In genomic region chr9:97536480-97536879, GRCh38 we compare ENCODE assay signal across 21 cellular contexts. TPM values are rescaled to one million over a fixed set of nuclear protein-coding genes. Genes with fewer than 3 reads are reported as not detected.
A peak's percentile ranks its signal among the peaks of the same experiment; 100 is the strongest.
DNase-seq lines count a peak whose midpoint lies in the region; ATAC-seq and TF ChIP-seq lines count a peak whose summit lies in the region.
"Had no signal": no experiment of that assay in that cellular context is flagged by ENCODE, and none has a peak within 500 bp of the region (broad histone marks: within the 10 kb centered on the region; RNA-seq: fewer than 3 reads in every experiment).

No MANE protein-coding gene starts in this region.

- H3K27me3 ChIP-seq in right cardiac atrium (ENCODE audit: control insufficient read depth, insufficient read depth): no peaks in the 10 kb centered on the region
- no peaks in the 10 kb centered on the region for H3K27me3 ChIP-seq in sigmoid colon
- no peaks in the 10 kb centered on the region for H3K27me3 ChIP-seq in Karpas-422 (ENCODE audit: low read length)

- intact Hi-C loops in Right ventricle myocardium superior (cut with DNase I) (no loop called here), right cardiac atrium (cut with DNase I) (no loop called here), sigmoid colon (cut with DNase I) (no loop called here)

- H3K27ac ChIP-seq in right cardiac atrium (ENCODE audit: low read length): peak overlapping the region; percentile 27
- peak overlapping the region; percentile 9 to 65 (median 50) for H3K27ac ChIP-seq in sigmoid colon
- H3K27ac ChIP-seq in Karpas-422 (ENCODE audit: low read length): no peak overlapping the region
- H3K27ac ChIP-seq: PC-9 had no signal

- no peak for TF ChIP-seq CTCF in sigmoid colon (IDR thresholded peaks at IDR 0.05)
- TF ChIP-seq CTCF in HFFc6 (IDR thresholded peaks at IDR 0.05): no peak

- H3K4me2 ChIP-seq in Karpas-422 (ENCODE audit: low read depth, low read length, poor library complexity, severe bottlenecking): no peak overlapping the region
- H3K4me2 ChIP-seq: GM23338, PC-9 had no signal

- H3K4me3 Mint-ChIP-seq in stimulated activated naive CD8-positive, alpha-beta T cell treated with anti-CD3 and anti-CD28 coated beads, Interleukin-15, amount 100 ng/mL, for 72 hours: no peak overlapping the region
- no peak overlapping the region for H3K4me3 Mint-ChIP-seq in HFFc6
- H3K4me3 Mint-ChIP-seq: CD14-positive monocyte, GM23338 had no signal

- no peaks in the 10 kb centered on the region for H3K79me2 ChIP-seq in Karpas-422 (ENCODE audit: low read length)

- DNase-seq in Right ventricle myocardium superior (no peak), right cardiac atrium (no peak), sigmoid colon (peak; percentile 71), Karpas-422 (no peak), HFFc6 (no peak), DMS79 treated with DMSO at 0.1 percent for 48 hours (lab: John Stamatoyannopoulos, UW) (no peak)
- DNase-seq in stimulated activated naive CD8-positive, alpha-beta T cell treated with anti-CD3 and anti-CD28 coated beads, Interleukin-15, amount 100 ng/mL, for 72 hours: no peak
- DNase-seq: ACHN, AML-193, DMS 273 treated with DMSO at 0.1 percent for 48 hours, GF-D8, KG1, NCI-H1048, NCI-H1436 treated with DMSO at 0.1 percent for 48 hours, NCI-H2029 treated with DMSO at 0.1 percent for 48 hours, NCI-H524, PC-9 had no signal

- peaks cover 9% of the 10 kb centered on the region for H3K4me1 ChIP-seq in right cardiac atrium (ENCODE audit: control insufficient read depth, insufficient read depth, low read length)
- peaks cover 0 to 50% (median 39%) of the 10 kb centered on the region in 4 donors for H3K4me1 ChIP-seq in sigmoid colon
- no peaks in the 10 kb centered on the region for H3K4me1 ChIP-seq in Karpas-422 (ENCODE audit: low read length)

- TF ChIP-seq EP300 in sigmoid colon (IDR thresholded peaks at IDR 0.05): no peak

- 0 out of 2 replicates have a peak, but pooled peaks cover 9% of the 10 kb centered on the region for H3K36me3 Mint-ChIP-seq in HFFc6 (ENCODE audit: low read depth)
- H3K36me3 Mint-ChIP-seq: CD14-positive monocyte had no signal

- H2AFZ ChIP-seq in Karpas-422 (ENCODE audit: low read length): no peak overlapping the region
- H2AFZ ChIP-seq: PC-9 had no signal

- ATAC-seq in Right ventricle myocardium superior (ENCODE audit: poor library complexity): peak; percentile 28
- peak in 1 of 2 donors; percentile 27 for ATAC-seq in right cardiac atrium
- no peak for ATAC-seq in stimulated activated naive CD8-positive, alpha-beta T cell treated with anti-CD3 and anti-CD28 coated beads, Interleukin-15, amount 100 ng/mL, for 72 hours
- ATAC-seq: HCT116, HepG2 had no signal

- peaks cover 0 to 17% (median 0%) of the 10 kb centered on the region in 4 donors for H3K36me3 ChIP-seq in sigmoid colon
- H3K36me3 ChIP-seq in Karpas-422 (ENCODE audit: insufficient read depth, low read length): no peaks in the 10 kb centered on the region

- no peaks in the 10 kb centered on the region for H3K9me3 Mint-ChIP-seq in stimulated activated naive CD8-positive, alpha-beta T cell treated with anti-CD3 and anti-CD28 coated beads, Interleukin-15, amount 100 ng/mL, for 72 hours
- peaks cover 9% of the 10 kb centered on the region for H3K9me3 Mint-ChIP-seq in HFFc6
- H3K9me3 Mint-ChIP-seq: GM23338 had no signal

- H3K4me3 ChIP-seq in right cardiac atrium (ENCODE audit: low read length) (no peak overlapping the region), sigmoid colon (no peak overlapping the region), Karpas-422 (ENCODE audit: low read length) (no peak overlapping the region)
- H3K4me3 ChIP-seq: GM23338, PC-9 had no signal

- TF ChIP-seq POLR2A in sigmoid colon (IDR thresholded peaks at IDR 0.05): no peak

- 57% methylated on average over 9 of the region's 9 CpGs for WGBS in right cardiac atrium
- 88 to 89% methylated on average over 9 of the region's 9 CpGs for WGBS in sigmoid colon, 2 donors

- H3K27me3 Mint-ChIP-seq in stimulated activated naive CD8-positive, alpha-beta T cell treated with anti-CD3 and anti-CD28 coated beads, Interleukin-15, amount 100 ng/mL, for 72 hours: peaks cover 24% of the 10 kb centered on the region
- peaks cover 24% of the 10 kb centered on the region for H3K27me3 Mint-ChIP-seq in HFFc6 (ENCODE audit: insufficient read depth)

- no peak overlapping the region for H3K27ac Mint-ChIP-seq in stimulated activated naive CD8-positive, alpha-beta T cell treated with anti-CD3 and anti-CD28 coated beads, Interleukin-15, amount 100 ng/mL, for 72 hours
- no peak overlapping the region for H3K27ac Mint-ChIP-seq in HFFc6
- H3K27ac Mint-ChIP-seq: GM23338 had no signal

- H3K9me3 ChIP-seq in right cardiac atrium (ENCODE audit: control insufficient read depth, low read length): no peaks in the 10 kb centered on the region
- no peaks in the 10 kb centered on the region for H3K9me3 ChIP-seq in sigmoid colon
- no peaks in the 10 kb centered on the region for H3K9me3 ChIP-seq in Karpas-422 (ENCODE audit: low read length)

- H3K9me2 ChIP-seq in Karpas-422 (replicated peaks; ENCODE audit: insufficient read depth, low read length): no peaks in the 10 kb centered on the region

- H3K9ac ChIP-seq in Karpas-422 (ENCODE audit: low read length): no peak overlapping the region

- H4K20me1 ChIP-seq in Karpas-422 (ENCODE audit: insufficient read depth, low read depth, low read length): no peaks in the 10 kb centered on the region

- H3K4me1 Mint-ChIP-seq in stimulated activated naive CD8-positive, alpha-beta T cell treated with anti-CD3 and anti-CD28 coated beads, Interleukin-15, amount 100 ng/mL, for 72 hours: no peaks in the 10 kb centered on the region
- H3K4me1 Mint-ChIP-seq in HFFc6 (ENCODE audit: low read depth): peaks cover 10% of the 10 kb centered on the region; the same call in 1 of the 2 replicates
- H3K4me1 Mint-ChIP-seq: CD14-positive monocyte had no signal

RNA-seq across cellular contexts. Expression of gene TMOD1, which starts 35.0 kb away (rescaled TPM):
- total RNA-seq in Right ventricle myocardium superior (192 TPM), right cardiac atrium (100 to 1,000 TPM; 177 to 220 (median 208) TPM), sigmoid colon (10 to 100 TPM; 28.5 to 56.8 (median 38.5) TPM)
- polyA plus RNA-seq in right cardiac atrium (184 TPM), sigmoid colon (1 to 10 TPM; 1.6 to 5.8 (median 4.2) TPM)
- total RNA-seq in Karpas-422 (2014; rRNA removed; shearing (Covaris generic); ENCODE audit: low replicate concordance): 0.25 TPM in 1 of 2 replicates, not detected in the other
- under 1 TPM; 0.14 to 0.60 (median 0.57) TPM for total RNA-seq in HFFc6 (2021; fragmentation: NEBNext Ultra II Directional; extraction: Animal tissue kit (Norgen Biotek cat#: 25700))

Comparison
In these comparisons a context has a peak if more than half of its experiments do, and no peak if none do; other contexts are left out.
1. RNA of gene TMOD1, which starts 35.0 kb away (total RNA-seq): 177 to 220 TPM in right cardiac atrium, 192 TPM in Right ventricle myocardium superior (single experiment) and 28.5 to 56.8 TPM in sigmoid colon; 0.14 to 0.60 TPM in HFFc6 and 0.25 TPM in Karpas-422; every median in the first group is over 10 times any median in the second.